In genomic region chr11:103326070-103326794, GRCh38 we compare ENCODE assay signal across 8 cellular contexts.
A peak's percentile ranks its signal among the peaks of the same experiment; 100 is the strongest.
DNase-seq lines count a peak whose midpoint lies in the region; ATAC-seq, FAIRE-seq and TF ChIP-seq lines count a peak whose summit lies in the region.

No MANE protein-coding gene starts in this region.

- H3K4me1 ChIP-seq in HUES48 (ENCODE audit: control insufficient read depth, insufficient read depth, low read length) (peaks cover 19% of the 10 kb centered on the region), NT2/D1 (ENCODE audit: insufficient read depth, insufficient read length) (no peaks in the 10 kb centered on the region), testis (no peaks in the 10 kb centered on the region)

- H3K4me3 ChIP-seq in HUES48 (ENCODE audit: low read depth, low read length) (peak overlapping the region; percentile 43; the same call in 1 of the 2 replicates), NT2/D1 (ENCODE audit: insufficient read length, low read depth) (no peak overlapping the region), brain microvascular endothelial cell (ENCODE audit: low read depth, low read length) (no peak overlapping the region), testis (peak overlapping the region in 1 of 2 donors; percentile 6)

- no peak overlapping the region for H3K27ac ChIP-seq in HUES48 (ENCODE audit: low read depth, low read length)
- no peak overlapping the region for H3K27ac ChIP-seq in brain microvascular endothelial cell
- no peak overlapping the region for H3K27ac ChIP-seq in testis

- H3K27me3 ChIP-seq in HUES48 (ENCODE audit: control insufficient read depth, insufficient read depth, low read length) (no peaks in the 10 kb centered on the region), NT2/D1 (ENCODE audit: insufficient read depth, insufficient read length) (no peaks in the 10 kb centered on the region), brain microvascular endothelial cell (replicated peaks) (no peaks in the 10 kb centered on the region), testis (no peaks in the 10 kb centered on the region)

- in situ Hi-C loops in brain microvascular endothelial cell (cut with HindIII; ENCODE audit: low pct_ligation_motif_present, low sequenced_read_pairs), result no loop called here

- no peak for TF ChIP-seq POLR2A in testis (IDR thresholded peaks at IDR 0.05)

- peaks cover 9% of the 10 kb centered on the region for H3K36me3 ChIP-seq in HUES48 (ENCODE audit: control insufficient read depth, insufficient read depth, low read length)
- H3K36me3 ChIP-seq in NT2/D1 (ENCODE audit: insufficient read depth, insufficient read length, low read length), result no peaks in the 10 kb centered on the region
- no peaks in the 10 kb centered on the region for H3K36me3 ChIP-seq in brain microvascular endothelial cell (replicated peaks)
- H3K36me3 ChIP-seq in testis (ENCODE audit: low read depth, missing control alignments), result no peaks in the 10 kb centered on the region

- intact Hi-C loops in testis (cut with DNase I; ENCODE audit: low total_unique reads), result no loop called here

- DNase-seq in NT2/D1 (ENCODE audit: low read depth, low spot score), result peak; percentile 51
- DNase-seq in brain microvascular endothelial cell, result peak; percentile 90
- peak; percentile 83 for DNase-seq in iris pigment epithelial cell (ENCODE audit: low read depth)
- peak; percentile 56 for DNase-seq in testis

- H3K9ac ChIP-seq in HUES48 (ENCODE audit: low read depth, low read length) (peak overlapping the region; percentile 51; the same call in 1 of the 2 replicates), NT2/D1 (ENCODE audit: insufficient read length, low read depth) (no peak overlapping the region)

- peak; percentile 93 for ATAC-seq in GM21786 (IDR thresholded peaks at IDR 0.05; ENCODE audit: unreplicated experiment)

- H3K9me3 ChIP-seq in HUES48 (ENCODE audit: control insufficient read depth, insufficient read depth, low read length) (no peaks in the 10 kb centered on the region), NT2/D1 (ENCODE audit: insufficient read depth, low read length) (no peaks in the 10 kb centered on the region), testis (no peaks in the 10 kb centered on the region)

- 53 to 56% methylated on average over 15 to 25 of the region's 25 CpGs for WGBS in testis, 2 donors

- TF ChIP-seq CTCF in brain microvascular endothelial cell (IDR thresholded peaks at IDR 0.05; ENCODE audit: low read depth, low read length, missing control alignments) (peak; percentile 82), testis (IDR thresholded peaks at IDR 0.05) (peak in 1 of 3 experiments; percentile 53)

- FAIRE-seq in A204.1 (lab: Jason Lieb, UNC) (peak; percentile 72), G401.6 (lab: Jason Lieb, UNC) (peak; percentile 87)
